ENCODE assay signal across 18 cellular contexts in genomic region chr13:25843692-25844091, GRCh38.
DNase-seq lines count a peak whose midpoint lies in the region; ATAC-seq and TF ChIP-seq lines count a peak whose summit lies in the region.
"Had no signal": no experiment of that assay in that cellular context is flagged by ENCODE, and none has a peak within 500 bp of the region (broad histone marks: within the 10 kb centered on the region; RNA-seq: fewer than 3 reads in every experiment).

No MANE protein-coding gene starts in this region.

- TF ChIP-seq CTCF in OCI-LY3 (IDR thresholded peaks at IDR 0.05; ENCODE audit: low read depth, low read length) (no peak), nephron progenitor cell (IDR thresholded peaks at IDR 0.05) (no peak)

- H3K36me3 ChIP-seq in OCI-LY3 (replicated peaks; ENCODE audit: low read depth, low read length): no peaks in the 10 kb centered on the region

- peaks cover 7% of the 10 kb centered on the region for H3K9me3 Mint-ChIP-seq in nephron progenitor cell
- peaks cover 6 to 7% of the 10 kb centered on the region in 2 donors for H3K9me3 Mint-ChIP-seq in stimulated activated naive B cell treated with anti-CD40 and anti-IgM and Interleukin-4, amounts not matched to agents 10 μg/mL and 1 μg/mL and 100 μg/mL, for 72 hours
- H3K9me3 Mint-ChIP-seq in activated CD8-positive, alpha-beta memory T cell treated with anti-CD3 and anti-CD28 coated beads, Interleukin-2, amount 10 ng/mL, durations not matched to agents 7 days and 5 days (ENCODE audit: low read depth): no peaks in the 10 kb centered on the region

- H3K36me3 Mint-ChIP-seq in nephron progenitor cell (ENCODE audit: low read depth): no peaks in the 10 kb centered on the region
- H3K36me3 Mint-ChIP-seq in stimulated activated naive B cell treated with anti-CD40 and anti-IgM and Interleukin-4, amounts not matched to agents 10 μg/mL and 1 μg/mL and 100 μg/mL, for 72 hours: no peaks in the 10 kb centered on the region
- no peaks in the 10 kb centered on the region for H3K36me3 Mint-ChIP-seq in activated CD8-positive, alpha-beta memory T cell treated with anti-CD3 and anti-CD28 coated beads, Interleukin-2, amount 10 ng/mL, durations not matched to agents 7 days and 5 days
- H3K36me3 Mint-ChIP-seq: CD4-positive, alpha-beta memory T cell had no signal

- H3K27me3 ChIP-seq in OCI-LY3 (ENCODE audit: low read depth, low read length): peaks cover 4% of the 10 kb centered on the region; the same call in 1 of the 2 replicates

- peak overlapping the region; percentile 0 for H3K27ac Mint-ChIP-seq in nephron progenitor cell
- no peak overlapping the region for H3K27ac Mint-ChIP-seq in stimulated activated naive B cell treated with anti-CD40 and anti-IgM and Interleukin-4, amounts not matched to agents 10 μg/mL and 1 μg/mL and 100 μg/mL, for 72 hours
- no peak overlapping the region for H3K27ac Mint-ChIP-seq in activated CD8-positive, alpha-beta memory T cell treated with anti-CD3 and anti-CD28 coated beads, Interleukin-2, amount 10 ng/mL, durations not matched to agents 7 days and 5 days

- H3K9ac ChIP-seq in OCI-LY3 (ENCODE audit: low read length): no peak overlapping the region; the same call in 1 of the 2 replicates

- no peak overlapping the region for H3K4me3 Mint-ChIP-seq in nephron progenitor cell
- H3K4me3 Mint-ChIP-seq in stimulated activated naive B cell treated with anti-CD40 and anti-IgM and Interleukin-4, amounts not matched to agents 10 μg/mL and 1 μg/mL and 100 μg/mL, for 72 hours: no peak overlapping the region
- H3K4me3 Mint-ChIP-seq in activated CD8-positive, alpha-beta memory T cell treated with anti-CD3 and anti-CD28 coated beads, Interleukin-2, amount 10 ng/mL, durations not matched to agents 7 days and 5 days: no peak overlapping the region

- ATAC-seq in stimulated activated naive B cell treated with anti-CD40 and anti-IgM and Interleukin-4, amounts not matched to agents 10 μg/mL and 1 μg/mL and 100 μg/mL, for 72 hours (replicated peaks): peak; percentile 68 to 70
- no peak for ATAC-seq in activated CD8-positive, alpha-beta memory T cell treated with anti-CD3 and anti-CD28 coated beads, Interleukin-2, amount 10 ng/mL, durations not matched to agents 7 days and 5 days

- no peaks in the 10 kb centered on the region for H4K20me1 ChIP-seq in OCI-LY3 (ENCODE audit: insufficient read depth, low read length)

- DNase-seq in NCI-H82 (lab: John Stamatoyannopoulos, UW): peak; percentile 82
- no peak for DNase-seq in nephron progenitor cell
- no peak for DNase-seq in stimulated activated naive B cell treated with anti-CD40 and anti-IgM and Interleukin-4, amounts not matched to agents 10 μg/mL and 1 μg/mL and 100 μg/mL, for 72 hours
- DNase-seq in dedifferentiated amniotic fluid mesenchymal stem cell (ENCODE audit: extremely low spot score): no peak
- no peak for DNase-seq in superior temporal gyrus (ENCODE audit: extremely low spot score)
- DNase-seq in activated CD8-positive, alpha-beta memory T cell treated with anti-CD3 and anti-CD28 coated beads, Interleukin-2, amount 10 ng/mL, durations not matched to agents 7 days and 5 days: no peak
- DNase-seq in activated gamma-delta T cell treated with Interleukin-2 at 50 U/mL for 16 hours: no peak
- DNase-seq: C1 segment of cervical spinal cord; Calu3; CD4-positive, alpha-beta memory T cell; COR-L47; DMS53; DMS79 treated with DMSO at 0.1 percent for 48 hours; GF-D8; GOT3; H7; HCEC 1CT had no signal

- H3K4me3 ChIP-seq in OCI-LY3 (ENCODE audit: low read length): peak overlapping the region; percentile 19; the same call in 1 of the 2 replicates

- CTCF ChIA-PET in activated CD8-positive, alpha-beta memory T cell treated with anti-CD3 and anti-CD28 coated beads, Interleukin-2, amount 10 ng/mL, durations not matched to agents 7 days and 5 days (lab: Charles Lee): no interaction called here

- H3K4me1 ChIP-seq in OCI-LY3 (ENCODE audit: low read length): peaks cover 45% of the 10 kb centered on the region

- no peaks in the 10 kb centered on the region for H3K79me2 ChIP-seq in OCI-LY3 (ENCODE audit: low read length)

- no peaks in the 10 kb centered on the region for H3K9me3 ChIP-seq in OCI-LY3 (ENCODE audit: insufficient read depth, low read length)

- H3K27me3 Mint-ChIP-seq in nephron progenitor cell (ENCODE audit: low read depth, poor library complexity): peaks cover 12% of the 10 kb centered on the region
- H3K27me3 Mint-ChIP-seq in stimulated activated naive B cell treated with anti-CD40 and anti-IgM and Interleukin-4, amounts not matched to agents 10 μg/mL and 1 μg/mL and 100 μg/mL, for 72 hours: peaks cover 5 to 16% of the 10 kb centered on the region in 2 donors
- peaks cover 19% of the 10 kb centered on the region for H3K27me3 Mint-ChIP-seq in activated CD8-positive, alpha-beta memory T cell treated with anti-CD3 and anti-CD28 coated beads, Interleukin-2, amount 10 ng/mL, durations not matched to agents 7 days and 5 days

- no peak overlapping the region for H2AFZ ChIP-seq in OCI-LY3 (ENCODE audit: low read depth, low read length)

- peak overlapping the region; percentile 38; the same call in 1 of the 2 replicates for H3K27ac ChIP-seq in OCI-LY3 (ENCODE audit: low read length)

- H3K4me2 ChIP-seq in OCI-LY3 (ENCODE audit: low read length): peak overlapping the region; percentile 53

- H3K4me1 Mint-ChIP-seq in nephron progenitor cell: peaks cover 71% of the 10 kb centered on the region
- H3K4me1 Mint-ChIP-seq in stimulated activated naive B cell treated with anti-CD40 and anti-IgM and Interleukin-4, amounts not matched to agents 10 μg/mL and 1 μg/mL and 100 μg/mL, for 72 hours: peaks cover 16 to 45% of the 10 kb centered on the region in 2 donors
- peaks cover 23% of the 10 kb centered on the region for H3K4me1 Mint-ChIP-seq in activated CD8-positive, alpha-beta memory T cell treated with anti-CD3 and anti-CD28 coated beads, Interleukin-2, amount 10 ng/mL, durations not matched to agents 7 days and 5 days
